In genomic region chr2:230439590-230439989, GRCh38 we compare ENCODE assay signal across 1 cellular context.
TF ChIP-seq lines count a peak whose summit lies in the region.

No MANE protein-coding gene starts in this region.

TF ChIP-seq in GM12878, 131 proteins besides CTCF, POLR2A, EP300 and RAD21 (continued from another document):
- peak; percentile 60 for TF ChIP-seq CUX1 (IDR thresholded peaks at IDR 0.05; ENCODE audit: insufficient replicate concordance, low read depth, low read length)
- TF ChIP-seq ZBTB4 (CRISPR knock-in tag; IDR thresholded peaks at IDR 0.05) = no peak
- 0 out of 2 replicates have a peak, but pooled peaks have one; percentile 27 for TF ChIP-seq NFIC (IDR thresholded peaks at IDR 0.05; ENCODE audit: low read depth, low read length)
- no peak for TF ChIP-seq NFXL1 (IDR thresholded peaks at IDR 0.05; ENCODE audit: borderline replicate concordance)
- TF ChIP-seq SPI1 (IDR thresholded peaks at IDR 0.05; ENCODE audit: borderline replicate concordance, insufficient read depth, low read depth, low read length) = peak; percentile 92
- no peak for TF ChIP-seq CHD1 (IDR thresholded peaks at IDR 0.05; ENCODE audit: low read depth, low read length)
- TF ChIP-seq MYC (IDR thresholded peaks at IDR 0.05; ENCODE audit: insufficient read depth, insufficient read length, insufficient replicate concordance, low read length, severe bottlenecking) = no peak
- TF ChIP-seq MYB (IDR thresholded peaks at IDR 0.05; ENCODE audit: borderline replicate concordance, low read depth, low read length) = no peak
- TF ChIP-seq POLR2AphosphoS2 (IDR thresholded peaks at IDR 0.05; ENCODE audit: low read depth, low read length) = no peak
- no peak for TF ChIP-seq E2F8 (IDR thresholded peaks at IDR 0.05; ENCODE audit: low read depth, partially characterized antibody)
- TF ChIP-seq ZNF592 (IDR thresholded peaks at IDR 0.05) = no peak
- no peak for TF ChIP-seq NR2F1 (conservative IDR thresholded peaks at IDR 0.05)
- no peak for TF ChIP-seq ELK1 (IDR thresholded peaks at IDR 0.05; ENCODE audit: low read depth, low read length)
- no peak for TF ChIP-seq HDAC2 (IDR thresholded peaks at IDR 0.05)
- TF ChIP-seq HCFC1 (IDR thresholded peaks at IDR 0.05; ENCODE audit: low read length) = no peak
- no peak for TF ChIP-seq SUPT20H (IDR thresholded peaks at IDR 0.05; ENCODE audit: borderline replicate concordance, control insufficient read depth, low read depth, low read length)
- TF ChIP-seq PKNOX1 (IDR thresholded peaks at IDR 0.05) = no peak
- no peak for TF ChIP-seq NR2C1 (IDR thresholded peaks at IDR 0.05)
